Comparison of ENCODE assay signal across 3 cellular contexts in genomic region chr10:68371604-68372003, GRCh38.
"Had no signal": no experiment of that assay in that cellular context is flagged by ENCODE, and none has a peak within 500 bp of the region (broad histone marks: within the 10 kb centered on the region; RNA-seq: fewer than 3 reads in every experiment).

No MANE protein-coding gene starts in this region.

- H3K4me3 ChIP-seq: GM12878 had no signal

- DNase-seq: GDM1, GF-D8 had no signal
